Comparison of ENCODE assay signal across 16 cellular contexts in genomic region chr7:115724400-115725056, GRCh38.
DNase-seq lines count a peak whose midpoint lies in the region; ATAC-seq, FAIRE-seq and TF ChIP-seq lines count a peak whose summit lies in the region.
"Had no signal": no experiment of that assay in that cellular context is flagged by ENCODE, and none has a peak within 500 bp of the region (broad histone marks: within the 10 kb centered on the region; RNA-seq: fewer than 3 reads in every experiment).

No MANE protein-coding gene starts in this region.

- in situ Hi-C loops in Caki2 (cut with HindIII; ENCODE audit: low pct_unique_long_range_greater_than_20kb, low sequenced_read_pairs) (no loop called here), K562 (cut with MboI) (no loop called here)

- no peak for ATAC-seq in K562
- ATAC-seq in GM18909 (IDR thresholded peaks at IDR 0.05; ENCODE audit: poor library complexity, unreplicated experiment), result no peak
- ATAC-seq: psoas muscle; stimulated activated naive CD8-positive, alpha-beta T cell treated with anti-CD3 and anti-CD28 coated beads, Interleukin-15, amount 100 ng/mL, for 72 hours had no signal

- no peaks in the 10 kb centered on the region for H3K9me3 ChIP-seq in K562 (replicated peaks; ENCODE audit: control insufficient read depth, insufficient read depth, low read depth, low read length)
- H3K9me3 ChIP-seq: psoas muscle had no signal

- POLR2A ChIA-PET in K562 (lab: Yijun Ruan, JAX), result no interaction called here

- no peak overlapping the region for H3K27ac ChIP-seq in K562 (ENCODE audit: extremely low read depth, low read depth, low read length)
- H3K27ac ChIP-seq: psoas muscle had no signal

- no peak overlapping the region for H3K9ac ChIP-seq in K562 (ENCODE audit: insufficient read depth in 1 of 2, low read depth in 2 of 2, low read length in 2 of 2)

- no peak for TF ChIP-seq EP300 in K562 (IDR thresholded peaks at IDR 0.05; ENCODE audit: low read length)

- H3K79me2 ChIP-seq in K562 (ENCODE audit: control insufficient read depth, insufficient read depth, low read length), result no peaks in the 10 kb centered on the region

- intact Hi-C loops in K562 (cut with micrococcal nuclease), result no loop called here

- DNase-seq in Caki2 (ENCODE audit: low read depth) (peak; percentile 30), NCI-H1092 treated with DMSO at 0.1 percent for 48 hours (lab: John Stamatoyannopoulos, UW) (peak; percentile 99), NCI-H345 (lab: John Stamatoyannopoulos, UW) (peak; percentile 96), K562 (ENCODE audit: extremely low read depth in 1 of 4, low spot score in 3 of 4) (peak in 1 of 4 experiments; percentile 7), pons (ENCODE audit: low spot score) (no peak)
- no peak for DNase-seq in stimulated activated CD8-positive, alpha-beta memory T cell treated with anti-CD3 and anti-CD28 coated beads, Interleukin-4, amount 100 ng/mL, for 48 hours
- no peak for DNase-seq in activated naive CD4-positive, alpha-beta T cell treated with Interleukin-2 at 50 U/mL for 16 hours
- DNase-seq: activated B cell treated with CpG ODN at 0.5 μM for 24 hours; cortex of kidney; GF-D8; NCI-H1048; psoas muscle; Right ventricle myocardium superior; stimulated activated CD4-positive, alpha-beta T cell treated with anti-CD3 and anti-CD28 coated beads, Interleukin-2, amount 100 ng/mL, for 48 hours; stimulated activated naive CD8-positive, alpha-beta T cell treated with anti-CD3 and anti-CD28 coated beads, Interleukin-15, amount 100 ng/mL, for 72 hours had no signal

- no peak for FAIRE-seq in K562 (lab: Jason Lieb, UNC)

- no peak overlapping the region for H3K4me3 ChIP-seq in K562
- H3K4me3 ChIP-seq: psoas muscle had no signal

- no peak for TF ChIP-seq POLR2A in K562 (conservative IDR thresholded peaks at IDR 0.05)

- 0% methylated on average over 3 of the region's 3 CpGs for WGBS in K562 (ENCODE audit: insufficient coverage, low coverage, missing lambda C conversion rate)

- H3K4me1 ChIP-seq in K562 (replicated peaks in 1 of 2; ENCODE audit: control insufficient read depth in 2 of 2, insufficient read depth in 2 of 2, low read length in 2 of 2), result no peaks in the 10 kb centered on the region
- H3K4me1 ChIP-seq: psoas muscle had no signal

- no TSS peak for BruUV-seq in K562 (replicated peaks; lab: Mats Ljungman, UMichigan)

- no peak for TF ChIP-seq RAD21 in K562 (CRISPR knock-in tag; conservative IDR thresholded peaks at IDR 0.05 in 1 of 2, IDR thresholded peaks at IDR 0.05 in 1 of 2)

- H4K20me1 ChIP-seq in K562 (replicated peaks; ENCODE audit: control insufficient read depth, insufficient read depth, low read length), result no peaks in the 10 kb centered on the region

- no peak overlapping the region for H2AFZ ChIP-seq in K562 (ENCODE audit: low read depth, low read length)

- no peak overlapping the region for H3K4me2 ChIP-seq in K562 (ENCODE audit: insufficient read depth, low read length)

- CTCF ChIA-PET in K562 (lab: Yijun Ruan, JAX; ENCODE audit: low intra/inter-chr PET ratio), result no interaction called here

- H3K27me3 ChIP-seq in K562 (ENCODE audit: control insufficient read depth in 2 of 2, insufficient read depth in 2 of 2, low read length in 2 of 2), result no peaks in the 10 kb centered on the region

- no peaks in the 10 kb centered on the region for H3K36me3 ChIP-seq in K562 (ENCODE audit: control insufficient read depth, insufficient read depth, low read length)

- no peak for TF ChIP-seq CTCF in K562 (IDR thresholded peaks at IDR 0.05 in 2 of 3, conservative IDR thresholded peaks at IDR 0.05 in 1 of 3; ENCODE audit: insufficient read depth in 2 of 3, low read depth in 1 of 3, low read length in 3 of 3)

- no peaks in the 10 kb centered on the region for H3K9me1 ChIP-seq in K562 (ENCODE audit: control insufficient read depth, insufficient read depth, low read length)

TF ChIP-seq in K562, 482 proteins besides CTCF, POLR2A, EP300 and RAD21:
- no peak for TF ChIP-seq SAFB2 (IDR thresholded peaks at IDR 0.05; ENCODE audit: borderline replicate concordance, low read depth, low read length, severe bottlenecking)
- TF ChIP-seq NUFIP1 (IDR thresholded peaks at IDR 0.05; ENCODE audit: partially characterized antibody), result no peak
- TF ChIP-seq RFX7 (CRISPR knock-in tag; IDR thresholded peaks at IDR 0.05), result no peak
- TF ChIP-seq NFIC (IDR thresholded peaks at IDR 0.05), result peak; percentile 82
- TF ChIP-seq MYNN (IDR thresholded peaks at IDR 0.05), result no peak
- no peak for TF ChIP-seq MYNN (CRISPR knock-in tag; IDR thresholded peaks at IDR 0.05)
- TF ChIP-seq ZNF407 (IDR thresholded peaks at IDR 0.05; ENCODE audit: low read depth), result no peak
- no peak for TF ChIP-seq PBX2 (CRISPR knock-in tag; IDR thresholded peaks at IDR 0.05; ENCODE audit: low read depth)
- TF ChIP-seq PBX2 (tag; conservative IDR thresholded peaks at IDR 0.05; ENCODE audit: low read depth), result no peak
- TF ChIP-seq FOXJ3 (CRISPR knock-in tag; IDR thresholded peaks at IDR 0.05), result no peak
- TF ChIP-seq ZNF354B (CRISPR knock-in tag; IDR thresholded peaks at IDR 0.05), result no peak
- no peak for TF ChIP-seq BRF1 (IDR thresholded peaks at IDR 0.05; ENCODE audit: borderline replicate concordance, extremely low read depth, insufficient read length)
- TF ChIP-seq NFIX (CRISPR knock-in tag; IDR thresholded peaks at IDR 0.05; ENCODE audit: low read depth), result peak; percentile 22; the same call in 1 of the 2 replicates

Comparison
In these comparisons a context has a peak if more than half of its experiments do, and no peak if none do; other contexts are left out.
1. DNase-seq: peak in Caki2 (single experiment), NCI-H1092 treated with DMSO at 0.1 percent for 48 hours (single experiment) and NCI-H345 (single experiment); none in stimulated activated CD8-positive, alpha-beta memory T cell treated with anti-CD3 and anti-CD28 coated beads, Interleukin-4, amount 100 ng/mL, for 48 hours (single experiment), pons (single experiment) and activated naive CD4-positive, alpha-beta T cell treated with Interleukin-2 at 50 U/mL for 16 hours (single experiment).